ENCODE assay signal across 11 cellular contexts in the genomic region with DNA sequence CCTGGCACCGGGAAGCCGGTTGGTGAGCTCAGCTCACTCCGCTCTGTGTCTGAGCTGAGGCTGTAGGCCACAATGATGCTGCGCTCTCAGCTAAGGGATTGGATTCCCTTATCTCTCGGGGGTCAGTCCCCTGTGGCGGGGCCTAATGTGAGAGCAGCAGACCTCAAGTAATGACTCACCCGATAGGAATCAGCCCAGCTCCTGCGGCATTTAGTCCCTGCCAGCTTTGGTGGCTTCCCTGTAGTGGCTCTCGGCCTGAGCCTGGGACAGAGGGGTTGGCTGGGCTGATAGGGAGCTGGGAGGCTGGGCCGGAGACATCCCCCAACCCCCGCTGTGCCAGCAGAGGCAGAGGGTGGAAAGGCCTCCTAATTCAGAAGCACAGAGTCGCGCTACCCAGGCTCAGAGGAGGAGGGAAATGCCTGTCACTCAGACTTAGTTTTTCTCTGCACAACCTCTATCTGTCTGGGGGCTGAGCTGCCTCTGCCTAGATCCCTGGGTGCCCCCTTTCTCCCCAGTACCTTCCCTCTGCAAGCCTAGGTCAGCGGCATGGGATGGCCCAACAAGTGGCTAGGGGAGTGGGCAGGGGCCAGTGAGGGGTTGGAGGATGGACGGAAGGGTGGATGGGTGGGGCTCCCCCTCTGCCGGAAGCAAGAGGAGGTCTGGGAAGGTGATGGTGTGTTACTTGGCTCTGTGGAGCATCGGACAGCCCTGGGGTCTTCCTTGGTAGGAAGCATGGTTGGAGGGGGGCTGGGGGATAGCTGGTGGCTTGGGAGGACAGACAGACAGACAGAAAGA.
A peak's percentile ranks its signal among the peaks of the same experiment; 100 is the strongest.
DNase-seq lines count a peak whose midpoint lies in the region; ATAC-seq and TF ChIP-seq lines count a peak whose summit lies in the region.
"Had no signal": no experiment of that assay in that cellular context is flagged by ENCODE, and none has a peak within 500 bp of the region (broad histone marks: within the 10 kb centered on the region; RNA-seq: fewer than 3 reads in every experiment).

No MANE protein-coding gene starts in this region.

- no peak overlapping the region for H2AFZ ChIP-seq in H9 (ENCODE audit: low read length)

- H3K9me3 Mint-ChIP-seq in H9, result no peaks in the 10 kb centered on the region; a peak in 2 of 5 replicates

- H3K79me1 ChIP-seq in H9 (ENCODE audit: insufficient read depth, low read depth, low read length, poor library complexity, severe bottlenecking), result no peaks in the 10 kb centered on the region

- H3K18ac ChIP-seq in H9 (ENCODE audit: insufficient read length, low read depth, low read length), result no peak overlapping the region

- ATAC-seq in psoas muscle (peak; percentile 45 to 66 (median 56)), HG03460 (IDR thresholded peaks at IDR 0.05; ENCODE audit: unreplicated experiment) (no peak)

- no peaks in the 10 kb centered on the region for H3K79me2 ChIP-seq in H9 (ENCODE audit: insufficient read depth, low read length)

- TF ChIP-seq CTCF in H9 (conservative IDR thresholded peaks at IDR 0.05), result no peak
- TF ChIP-seq CTCF in foreskin fibroblast (IDR thresholded peaks at IDR 0.05; ENCODE audit: low read depth, low read length), result no peak
- TF ChIP-seq CTCF in psoas muscle (IDR thresholded peaks at IDR 0.05), result no peak

- H3K4me3 ChIP-seq in SJCRH30 (no peak overlapping the region), foreskin fibroblast (ENCODE audit: low read depth in 1 of 2, low read length in 2 of 2) (no peak overlapping the region), psoas muscle (no peak overlapping the region)
- H3K4me3 ChIP-seq: HAP-1, suprapubic skin had no signal

- H3K4me3 Mint-ChIP-seq in H9, result no peak overlapping the region

- no peak overlapping the region for H2BK120ac ChIP-seq in H9 (ENCODE audit: low read depth, low read length, poor library complexity, severe bottlenecking)

- H3K36me3 ChIP-seq in SJCRH30 (no peaks in the 10 kb centered on the region), psoas muscle (ENCODE audit: insufficient read depth in 1 of 2, low read depth in 1 of 2) (no peaks in the 10 kb centered on the region)
- H3K36me3 ChIP-seq: HAP-1, suprapubic skin had no signal

- H3K23me2 ChIP-seq in H9 (ENCODE audit: insufficient read length, low read depth, low read length, poor library complexity, severe bottlenecking), result no peaks in the 10 kb centered on the region

- no peak overlapping the region for H2BK20ac ChIP-seq in H9 (ENCODE audit: low read depth, low read length, poor library complexity, severe bottlenecking)

- H3K27me3 ChIP-seq in H9 (ENCODE audit: insufficient read depth, low read length), result no peaks in the 10 kb centered on the region
- H3K27me3 ChIP-seq in SJCRH30, result no peaks in the 10 kb centered on the region
- peaks cover 0 to 18% (median 2%) of the 10 kb centered on the region in 3 donors for H3K27me3 ChIP-seq in psoas muscle (ENCODE audit: insufficient read depth in 3 of 3, low read length in 2 of 3)

- H3K27ac Mint-ChIP-seq in H9, result no peak overlapping the region

- H2BK5ac ChIP-seq in H9 (ENCODE audit: insufficient read length, low read length), result no peak overlapping the region

- no peak overlapping the region for H3K9ac ChIP-seq in H9 (ENCODE audit: extremely low read depth, insufficient read length, low read length)

- H3K4me1 ChIP-seq in H9 (ENCODE audit: insufficient read depth, low read length) (no peaks in the 10 kb centered on the region; the same call in 1 of the 2 replicates), SJCRH30 (peaks cover 18% of the 10 kb centered on the region), psoas muscle (peaks cover 9% of the 10 kb centered on the region)
- H3K4me1 ChIP-seq: HAP-1, suprapubic skin had no signal

- H4K5ac ChIP-seq in H9 (ENCODE audit: insufficient read length, low read depth, low read length), result no peak overlapping the region

- no peak overlapping the region for H2AK5ac ChIP-seq in H9 (ENCODE audit: insufficient read length, low read length)

- no peak overlapping the region for H3K23ac ChIP-seq in H9 (ENCODE audit: insufficient read length, low read depth, low read length)

- H3K9me3 ChIP-seq in H9 (ENCODE audit: control insufficient read depth, low read depth, low read length), result no peaks in the 10 kb centered on the region
- H3K9me3 ChIP-seq in SJCRH30 (replicated peaks), result no peaks in the 10 kb centered on the region
- H3K9me3 ChIP-seq in psoas muscle, result no peaks in the 10 kb centered on the region
- H3K9me3 ChIP-seq: HAP-1, suprapubic skin had no signal

- DNase-seq in H9, result peak; percentile 91
- DNase-seq in SJCRH30, result peak; percentile 94
- peak; percentile 18 to 32 for DNase-seq in foreskin fibroblast
- peak; percentile 17 to 39 for DNase-seq in psoas muscle
- DNase-seq in NCI-H1694 treated with DMSO at 0.1 percent for 48 hours (lab: John Stamatoyannopoulos, UW), result no peak
- DNase-seq in activated naive CD4-positive, alpha-beta T cell (lab: John Stamatoyannopoulos, UW), result no peak
- DNase-seq in DMS153 treated with DMSO at 0.1 percent for 48 hours (lab: John Stamatoyannopoulos, UW; ENCODE audit: unreplicated experiment), result no peak
- DNase-seq: hypothalamus had no signal

- H3K4me1 Mint-ChIP-seq in H9, result peaks cover 31% of the 10 kb centered on the region in 2 experiments

- H3K27me3 Mint-ChIP-seq in H9 (ENCODE audit: low read depth), result peaks cover 10% of the 10 kb centered on the region

- H3K36me3 Mint-ChIP-seq in H9 (ENCODE audit: insufficient read depth in 1 of 3, low read depth in 3 of 3), result no peaks in the 10 kb centered on the region

- no peak overlapping the region for H2BK12ac ChIP-seq in H9 (ENCODE audit: insufficient read length, low read depth, low read length)

- WGBS in H9 (ENCODE audit: extremely low coverage, insufficient read length, low lambda C conversion rate), result no CpG with 5 or more reads among the region's 17 CpGs
- WGBS in psoas muscle, 3 donors, result 33 to 49% (median 39%) methylated on average over 16 to 17 of the region's 17 CpGs

- intact Hi-C loops in psoas muscle (cut with DNase I), result no loop called here

- H3K4ac ChIP-seq in H9 (ENCODE audit: low read depth, low read length), result no peak overlapping the region

- no peak overlapping the region for H4K91ac ChIP-seq in H9 (ENCODE audit: insufficient read length, low read depth, low read length)

- H2BK15ac ChIP-seq in H9 (ENCODE audit: low read depth, low read length), result no peak overlapping the region

- no peaks in the 10 kb centered on the region for H4K20me1 ChIP-seq in H9 (ENCODE audit: control insufficient read depth, insufficient read depth, insufficient read length)

- H3T11ph ChIP-seq in H9 (ENCODE audit: low read length), result no peak overlapping the region

- H3K14ac ChIP-seq in H9 (ENCODE audit: insufficient read depth, low read length), result peak overlapping the region; percentile 25; the same call in 1 of the 2 replicates

- H4K8ac ChIP-seq in H9 (replicated peaks; ENCODE audit: insufficient read length, low read depth, low read length), result no peak overlapping the region

- no peak overlapping the region for H3K27ac ChIP-seq in H9 (ENCODE audit: insufficient read length, low read depth, low read length)
- no peak overlapping the region for H3K27ac ChIP-seq in SJCRH30
- H3K27ac ChIP-seq in psoas muscle, result no peak overlapping the region
- H3K27ac ChIP-seq: suprapubic skin had no signal

- H3K4me2 ChIP-seq in H9 (ENCODE audit: insufficient read depth, insufficient read length, low read length), result no peak overlapping the region

- H3K56ac ChIP-seq in H9 (ENCODE audit: insufficient read length, low read depth, low read length), result no peak overlapping the region

Comparison
In these comparisons a context has a peak if more than half of its experiments do, and no peak if none do; other contexts are left out.
1. DNase-seq: peak in H9 (single experiment), SJCRH30 (2 of 2), foreskin fibroblast (2 of 2) and psoas muscle (2 of 2); none in NCI-H1694 treated with DMSO at 0.1 percent for 48 hours (single experiment), activated naive CD4-positive, alpha-beta T cell (0 of 4) and DMS153 treated with DMSO at 0.1 percent for 48 hours (single experiment).